Comparison of ENCODE assay signal across 18 cellular contexts in the genomic region with DNA sequence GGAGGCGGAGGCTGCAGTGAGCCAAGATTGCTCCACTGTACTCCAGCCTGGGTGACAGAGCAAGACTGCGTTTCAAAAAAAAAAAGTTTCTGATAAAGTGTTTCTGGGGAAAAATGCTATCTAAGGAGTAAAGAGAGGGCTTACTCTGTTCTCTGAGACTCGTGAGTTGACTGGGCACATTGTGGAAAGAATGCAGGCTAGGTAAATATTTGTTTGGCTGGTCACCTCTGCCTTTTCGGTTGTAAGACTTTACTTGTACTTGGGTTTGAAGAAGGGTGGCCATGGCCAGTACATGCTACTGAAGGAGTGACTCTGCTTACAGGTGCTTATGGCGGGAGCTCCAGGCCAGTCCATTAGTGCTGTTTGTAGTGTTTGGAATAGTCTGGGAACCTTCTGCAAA.
"Had no signal": no experiment of that assay in that cellular context is flagged by ENCODE, and none has a peak within 500 bp of the region (broad histone marks: within the 10 kb centered on the region; RNA-seq: fewer than 3 reads in every experiment).

No MANE protein-coding gene starts in this region.

- H3K4me3 ChIP-seq: colonic mucosa, esophagus squamous epithelium, gastroesophageal sphincter, left ventricle myocardium inferior, lower lobe of right lung, sigmoid colon, skin epidermis, tibial nerve, upper lobe of right lung, vagina had no signal

- ATAC-seq: gastroesophageal sphincter, lower lobe of right lung, upper lobe of right lung had no signal

- H3K4me1 ChIP-seq: colonic mucosa, left ventricle myocardium inferior, lower lobe of right lung, upper lobe of right lung had no signal

- H3K27ac Mint-ChIP-seq: immature natural killer cell, nephron had no signal

- H3K9me3 Mint-ChIP-seq: immature natural killer cell, naive B cell, nephron had no signal

- H3K27me3 ChIP-seq: colonic mucosa, esophagus squamous epithelium, gastroesophageal sphincter, tibial nerve, upper lobe of right lung, vagina had no signal

- H3K36me3 ChIP-seq: colonic mucosa had no signal

- DNase-seq: colonic mucosa; dermis blood vessel endothelial cell; esophagus squamous epithelium; foreskin fibroblast; glutamatergic neuron; immature natural killer cell; left ventricle myocardium inferior; lower lobe of right lung; mesendoderm; naive B cell; sigmoid colon; stimulated activated naive CD4-positive, alpha-beta T cell treated with Interleukin-2 at 50 U/mL for 16 hours; upper lobe of right lung had no signal

- H3K4me1 Mint-ChIP-seq: immature natural killer cell, nephron had no signal

- H3K27me3 Mint-ChIP-seq: naive B cell had no signal

- H3K4me3 Mint-ChIP-seq: nephron had no signal

- H3K27ac ChIP-seq: colonic mucosa, esophagus squamous epithelium, gastroesophageal sphincter, left ventricle myocardium inferior, lower lobe of right lung, sigmoid colon, skin epidermis, tibial nerve, upper lobe of right lung, vagina had no signal

- H3K9me3 ChIP-seq: colonic mucosa, esophagus squamous epithelium, gastroesophageal sphincter, left ventricle myocardium inferior, lower lobe of right lung, sigmoid colon, tibial nerve, upper lobe of right lung, vagina had no signal
